ENCODE assay signal across 12 cellular contexts in the genomic region with DNA sequence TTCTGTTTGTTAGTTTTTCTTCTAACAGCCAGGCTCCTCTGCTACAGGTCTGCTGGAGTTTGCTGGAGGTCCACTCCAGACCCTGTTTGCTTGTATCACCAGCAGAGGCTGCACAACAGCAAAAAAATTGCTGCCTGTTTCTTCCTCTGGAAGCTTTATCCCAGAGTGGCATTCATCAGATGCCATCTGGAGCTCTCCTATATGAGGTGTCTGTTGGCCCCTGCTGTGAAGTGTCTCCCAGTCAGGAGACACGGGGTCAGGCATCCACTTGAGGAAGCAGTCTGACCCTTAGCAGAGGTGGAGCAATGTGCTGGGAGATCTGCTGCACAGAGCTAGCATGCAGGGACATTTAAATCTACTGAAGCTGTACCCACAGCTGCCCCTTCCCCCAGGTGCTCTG. TPM values are rescaled to one million over a fixed set of nuclear protein-coding genes. Genes with fewer than 3 reads are reported as not detected.
DNase-seq lines count a peak whose midpoint lies in the region; ATAC-seq and TF ChIP-seq lines count a peak whose summit lies in the region.
"Had no signal": no experiment of that assay in that cellular context is flagged by ENCODE, and none has a peak within 500 bp of the region (broad histone marks: within the 10 kb centered on the region; RNA-seq: fewer than 3 reads in every experiment).

No MANE protein-coding gene starts in this region.

- no peak overlapping the region for H3K27ac ChIP-seq in breast epithelium
- H3K27ac ChIP-seq in fibroblast of lung (ENCODE audit: insufficient read depth, low read length) = no peak overlapping the region
- H3K27ac ChIP-seq: brain microvascular endothelial cell, neutrophil had no signal

- H3K79me2 ChIP-seq in fibroblast of lung (ENCODE audit: control insufficient read depth, insufficient read depth, low read length) = no peaks in the 10 kb centered on the region

- H2AFZ ChIP-seq in fibroblast of lung (ENCODE audit: low read length) = peak overlapping the region; percentile 27

- peaks cover 7% of the 10 kb centered on the region for H3K9me3 Mint-ChIP-seq in MCF 10A (ENCODE audit: unreplicated experiment)
- H3K9me3 Mint-ChIP-seq: HFFc6 had no signal

- H4K20me1 ChIP-seq in fibroblast of lung (ENCODE audit: control insufficient read depth, extremely low read depth, insufficient read depth, low read length) = no peaks in the 10 kb centered on the region

- H3K4me3 ChIP-seq in breast epithelium (no peak overlapping the region), fibroblast of lung (replicated peaks in 1 of 4; ENCODE audit: control extremely low read depth in 1 of 4, insufficient read depth in 1 of 4, low read depth in 3 of 4, low read length in 4 of 4) (no peak overlapping the region), HAP-1 (no peak overlapping the region)

- CTCF ChIA-PET in MCF 10A (lab: Yijun Ruan, JAX) = interaction anchor here (0.5 to 15.5 kb wide), 10 partner anchors 12 to 186 kb away, joined by 3 to 494 read pairs (median 4); a partner anchor contains a TSS

- TF ChIP-seq POLR2A in breast epithelium (IDR thresholded peaks at IDR 0.05) = no peak

- peak; percentile 39 for DNase-seq in MCF 10A (ENCODE audit: unreplicated experiment)
- no peak for DNase-seq in breast epithelium (ENCODE audit: low spot score in 2 of 2)
- DNase-seq in NCI-H748 treated with DMSO at 0.1 percent for 48 hours (lab: John Stamatoyannopoulos, UW) = peak; percentile 40
- no peak for DNase-seq in fibroblast of lung (ENCODE audit: low read depth in 2 of 2)
- no peak for DNase-seq in HAP-1 (ENCODE audit: low spot score in 2 of 2)
- no peak for DNase-seq in globus pallidus (ENCODE audit: low spot score)
- DNase-seq in dedifferentiated amniotic fluid mesenchymal stem cell (ENCODE audit: extremely low spot score) = no peak
- DNase-seq: C1 segment of cervical spinal cord, HFFc6 had no signal

- H3K27me3 Mint-ChIP-seq in MCF 10A (ENCODE audit: insufficient read depth, unreplicated experiment) = no peaks in the 10 kb centered on the region

- peaks cover 39% of the 10 kb centered on the region for H3K4me1 Mint-ChIP-seq in MCF 10A (ENCODE audit: insufficient read depth, unreplicated experiment)

- H3K9me3 ChIP-seq in breast epithelium (peaks cover 10 to 18% of the 10 kb centered on the region in 2 donors), fibroblast of lung (ENCODE audit: control insufficient read depth, insufficient read depth, low read depth, low read length) (no peaks in the 10 kb centered on the region), HAP-1 (no peaks in the 10 kb centered on the region)
- H3K9me3 ChIP-seq: neutrophil had no signal

- H3K36me3 ChIP-seq in breast epithelium (no peaks in the 10 kb centered on the region), fibroblast of lung (ENCODE audit: control insufficient read depth, insufficient read depth, low read length) (no peaks in the 10 kb centered on the region), HAP-1 (replicated peaks) (no peaks in the 10 kb centered on the region)
- H3K36me3 ChIP-seq: brain microvascular endothelial cell, neutrophil had no signal

- ATAC-seq in GM18870 (IDR thresholded peaks at IDR 0.05; ENCODE audit: unreplicated experiment) = no peak

- no peak overlapping the region for H3K9ac ChIP-seq in fibroblast of lung (ENCODE audit: insufficient read depth, low read length)

- peak overlapping the region; percentile 73 for H3K4me3 Mint-ChIP-seq in MCF 10A (ENCODE audit: unreplicated experiment)
- H3K4me3 Mint-ChIP-seq: HFFc6 had no signal

- TF ChIP-seq CTCF in MCF 10A (IDR thresholded peaks at IDR 0.05; ENCODE audit: unreplicated experiment) (no peak), breast epithelium (IDR thresholded peaks at IDR 0.05) (no peak), fibroblast of lung (conservative IDR thresholded peaks at IDR 0.05 in 1 of 2, IDR thresholded peaks at IDR 0.05 in 1 of 2; ENCODE audit: low read depth in 1 of 2, low read length in 2 of 2) (peak in 1 of 2 donors; percentile 18)

- BruUV-seq in MCF 10A (replicated peaks; lab: Mats Ljungman, UMichigan) = no TSS peak

- intact Hi-C loops in MCF 10A (cut with micrococcal nuclease) = loop anchor here (5.0 to 10.0 kb wide), 3 partner anchors 39 to 384 kb away; no protein-coding TSS in a partner anchor
- intact Hi-C loops in breast epithelium (cut with DNase I; ENCODE audit: low total_unique reads) = no loop called here

- H3K27me3 ChIP-seq in breast epithelium (no peaks in the 10 kb centered on the region), fibroblast of lung (ENCODE audit: control insufficient read depth, insufficient read depth, low read length) (no peaks in the 10 kb centered on the region), HAP-1 (ENCODE audit: low read depth) (no peaks in the 10 kb centered on the region)
- H3K27me3 ChIP-seq: brain microvascular endothelial cell, neutrophil had no signal

- H3K36me3 Mint-ChIP-seq in MCF 10A (ENCODE audit: insufficient read depth, unreplicated experiment) = peaks cover 21% of the 10 kb centered on the region

- POLR2A ChIA-PET in MCF 10A (lab: Yijun Ruan, JAX) = interaction anchor here (1.0 to 12.3 kb wide), 10 partner anchors 10 to 166 kb away, joined by 5 to 233 read pairs (median 28); a partner anchor contains a TSS

- H3K4me1 ChIP-seq in breast epithelium = peaks cover 0 to 4% of the 10 kb centered on the region in 2 donors
- H3K4me1 ChIP-seq in fibroblast of lung (ENCODE audit: control insufficient read depth, extremely low read depth, insufficient read depth, low read length) = peaks cover 11% of the 10 kb centered on the region
- no peaks in the 10 kb centered on the region for H3K4me1 ChIP-seq in HAP-1

- in situ Hi-C loops in HAP-1 (cut with MboI; ENCODE audit: low sequenced_read_pairs) = no loop called here

- H3K4me2 ChIP-seq in fibroblast of lung (ENCODE audit: extremely low read depth, insufficient read depth, low read length) = peak overlapping the region; percentile 18

- H3K27ac Mint-ChIP-seq in MCF 10A (ENCODE audit: low read depth, unreplicated experiment) = peak overlapping the region; percentile 98
- H3K27ac Mint-ChIP-seq: HFFc6 had no signal

RNA-seq across cellular contexts. Expression of a gene that starts 26.7 kb away (rescaled TPM):
- 5.7 and 6.5 TPM in 2 replicates for total RNA-seq in MCF 10A (2022)
- 10 to 100 TPM; 11.7 to 34.4 (median 28.8) TPM for total RNA-seq in breast epithelium
- 19.3 and 23.0 TPM in 2 replicates for total RNA-seq in fibroblast of lung
- polyA plus RNA-seq in fibroblast of lung = 13.1 and 21.9 TPM in 2 replicates
- polyA plus RNA-seq in fibroblast of lung (2012) = 8.2 and 15.1 TPM in 2 replicates
- polyA minus RNA-seq in fibroblast of lung (ENCODE audit: low replicate concordance) = 0.59 and 3.9 TPM in 2 replicates

Comparison
In these comparisons a context has a peak if more than half of its experiments do, and no peak if none do; other contexts are left out.
1. DNase-seq: peak in MCF 10A (single experiment) and NCI-H748 treated with DMSO at 0.1 percent for 48 hours (single experiment); none in breast epithelium (0 of 2), fibroblast of lung (0 of 2), HAP-1 (0 of 2), globus pallidus (single experiment) and dedifferentiated amniotic fluid mesenchymal stem cell (single experiment).